Comparison of ENCODE assay signal across 11 cellular contexts in the genomic region with DNA sequence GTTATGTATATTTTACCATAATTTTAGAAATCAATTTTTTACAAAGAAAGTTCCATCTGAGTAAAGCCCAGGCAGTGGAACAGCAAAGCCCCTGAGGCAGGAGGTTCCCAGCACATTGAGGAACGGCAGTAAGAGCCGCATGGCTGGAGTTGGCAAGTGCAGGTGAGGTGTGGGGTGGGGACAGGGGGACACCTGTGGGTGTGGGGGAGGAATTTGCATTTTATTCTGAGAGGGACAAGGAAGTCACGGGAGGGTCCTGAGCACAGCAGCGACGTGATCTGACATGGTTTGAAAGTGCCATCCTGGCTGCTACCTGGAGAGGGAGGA. TPM values are rescaled to one million over a fixed set of nuclear protein-coding genes. Genes with fewer than 3 reads are reported as not detected.
DNase-seq lines count a peak whose midpoint lies in the region; ATAC-seq and TF ChIP-seq lines count a peak whose summit lies in the region.
"Had no signal": no experiment of that assay in that cellular context is flagged by ENCODE, and none has a peak within 500 bp of the region (broad histone marks: within the 10 kb centered on the region; RNA-seq: fewer than 3 reads in every experiment).

No MANE protein-coding gene starts in this region.

- peak overlapping the region; percentile 60 for H3K9ac ChIP-seq in mucosa of rectum (ENCODE audit: low read depth in 1 of 2, low read length in 2 of 2)

- no peaks in the 10 kb centered on the region for H3K27me3 Mint-ChIP-seq in activated CD8-positive, alpha-beta memory T cell treated with anti-CD3 and anti-CD28 coated beads, Interleukin-2, amount 10 ng/mL, durations not matched to agents 7 days and 5 days
- no peaks in the 10 kb centered on the region for H3K27me3 Mint-ChIP-seq in type B pancreatic cell

- CTCF ChIA-PET in activated CD8-positive, alpha-beta memory T cell treated with anti-CD3 and anti-CD28 coated beads, Interleukin-2, amount 10 ng/mL, durations not matched to agents 7 days and 5 days (lab: Charles Lee): interaction anchor here (1.0 kb wide), 1 partner anchor 117 kb away, joined by 3 read pairs; no protein-coding TSS in a partner anchor

- H3K36me3 Mint-ChIP-seq in activated CD8-positive, alpha-beta memory T cell treated with anti-CD3 and anti-CD28 coated beads, Interleukin-2, amount 10 ng/mL, durations not matched to agents 7 days and 5 days: peaks cover 12% of the 10 kb centered on the region
- H3K36me3 Mint-ChIP-seq in type B pancreatic cell: no peaks in the 10 kb centered on the region

- ATAC-seq in activated CD8-positive, alpha-beta memory T cell treated with anti-CD3 and anti-CD28 coated beads, Interleukin-2, amount 10 ng/mL, durations not matched to agents 7 days and 5 days: no peak
- ATAC-seq in HG02973 (IDR thresholded peaks at IDR 0.05; ENCODE audit: unreplicated experiment): no peak

- H3K36me3 ChIP-seq in breast epithelium: no peaks in the 10 kb centered on the region
- peaks cover 3 to 10% of the 10 kb centered on the region in 2 donors for H3K36me3 ChIP-seq in mucosa of rectum (ENCODE audit: control insufficient read depth in 2 of 2, insufficient read depth in 2 of 2, low read length in 2 of 2)

- TF ChIP-seq POLR2A in breast epithelium (IDR thresholded peaks at IDR 0.05): no peak

- DNase-seq in activated CD8-positive, alpha-beta memory T cell treated with anti-CD3 and anti-CD28 coated beads, Interleukin-2, amount 10 ng/mL, durations not matched to agents 7 days and 5 days: no peak
- DNase-seq in activated CD8-positive, alpha-beta memory T cell treated with anti-CD3 and anti-CD28 coated beads for 24 hours: no peak
- DNase-seq in breast epithelium (ENCODE audit: low spot score in 2 of 2): no peak
- no peak for DNase-seq in type B pancreatic cell (ENCODE audit: extremely low spot score, unreplicated experiment)
- DNase-seq in SKM-1 (lab: John Stamatoyannopoulos, UW; ENCODE audit: unreplicated experiment): no peak
- DNase-seq in NCI-H1092 treated with DMSO at 0.1 percent for 48 hours (lab: John Stamatoyannopoulos, UW): no peak
- DNase-seq: activated effector memory CD4-positive, alpha-beta T cell treated with anti-CD3 and anti-CD28 coated beads, Interleukin-2, amount 50 U/mL, for 16 hours; stimulated activated naive CD4-positive, alpha-beta T cell had no signal

- no peaks in the 10 kb centered on the region for H3K9me3 Mint-ChIP-seq in activated CD8-positive, alpha-beta memory T cell treated with anti-CD3 and anti-CD28 coated beads, Interleukin-2, amount 10 ng/mL, durations not matched to agents 7 days and 5 days (ENCODE audit: low read depth)
- H3K9me3 Mint-ChIP-seq in type B pancreatic cell: no peaks in the 10 kb centered on the region

- TF ChIP-seq CTCF in breast epithelium (IDR thresholded peaks at IDR 0.05) (no peak), type B pancreatic cell (conservative IDR thresholded peaks at IDR 0.05) (no peak)

- H3K27ac ChIP-seq in breast epithelium (peak overlapping the region; percentile 83 to 94), mucosa of rectum (ENCODE audit: low read depth in 2 of 2, low read length in 2 of 2) (peak overlapping the region; percentile 78 to 84)
- H3K27ac ChIP-seq: C4-2B had no signal

- peaks cover 8% of the 10 kb centered on the region for H3K4me1 Mint-ChIP-seq in activated CD8-positive, alpha-beta memory T cell treated with anti-CD3 and anti-CD28 coated beads, Interleukin-2, amount 10 ng/mL, durations not matched to agents 7 days and 5 days
- H3K4me1 Mint-ChIP-seq in type B pancreatic cell (ENCODE audit: unreplicated experiment): peaks cover 12% of the 10 kb centered on the region

- peak overlapping the region; percentile 73 for H3K4me3 Mint-ChIP-seq in activated CD8-positive, alpha-beta memory T cell treated with anti-CD3 and anti-CD28 coated beads, Interleukin-2, amount 10 ng/mL, durations not matched to agents 7 days and 5 days
- H3K4me3 Mint-ChIP-seq in type B pancreatic cell: peak overlapping the region; percentile 84

- H3K4me1 ChIP-seq in breast epithelium (no peaks in the 10 kb centered on the region), mucosa of rectum (ENCODE audit: control insufficient read depth in 2 of 2, insufficient read depth in 2 of 2, low read length in 2 of 2) (peaks cover 4 to 11% of the 10 kb centered on the region in 2 donors)

- peak overlapping the region; percentile 36 to 60 (median 44) for H3K4me3 ChIP-seq in breast epithelium
- H3K4me3 ChIP-seq in mucosa of rectum (ENCODE audit: low read length in 2 of 2): peak overlapping the region; percentile 38 to 69

- peak overlapping the region; percentile 79 for H3K27ac Mint-ChIP-seq in activated CD8-positive, alpha-beta memory T cell treated with anti-CD3 and anti-CD28 coated beads, Interleukin-2, amount 10 ng/mL, durations not matched to agents 7 days and 5 days
- H3K27ac Mint-ChIP-seq in type B pancreatic cell: peak overlapping the region; percentile 99

- intact Hi-C loops in breast epithelium (cut with DNase I; ENCODE audit: low total_unique reads): no loop called here

- no peaks in the 10 kb centered on the region for H3K9me3 ChIP-seq in breast epithelium
- H3K9me3 ChIP-seq in mucosa of rectum (ENCODE audit: control insufficient read depth in 2 of 2, low read length in 2 of 2): no peaks in the 10 kb centered on the region

- H3K27me3 ChIP-seq in breast epithelium (no peaks in the 10 kb centered on the region), mucosa of rectum (ENCODE audit: control insufficient read depth in 2 of 2, insufficient read depth in 2 of 2, low read length in 2 of 2) (no peaks in the 10 kb centered on the region)

RNA-seq across cellular contexts. Expression of a gene that starts 16.1 kb away (rescaled TPM):
- total RNA-seq in activated CD8-positive, alpha-beta memory T cell treated with anti-CD3 and anti-CD28 coated beads, Interleukin-2, amount 10 ng/mL, durations not matched to agents 7 days and 5 days: 10 to 100 TPM; 15.0 to 16.6 TPM
- total RNA-seq in breast epithelium (10 to 100 TPM; 47.2 to 81.3 (median 78.2) TPM), type B pancreatic cell (ENCODE audit: low replicate concordance) (40.0 and 54.7 TPM in 2 replicates)

RNA-seq across cellular contexts. Expression of a gene that starts 22.7 kb away (rescaled TPM):
- 10 to 100 TPM; 26.3 to 32.9 TPM for total RNA-seq in activated CD8-positive, alpha-beta memory T cell treated with anti-CD3 and anti-CD28 coated beads, Interleukin-2, amount 10 ng/mL, durations not matched to agents 7 days and 5 days
- total RNA-seq in breast epithelium: 10 to 100 TPM; 17.3 to 22.1 (median 21.0) TPM
- total RNA-seq in type B pancreatic cell (ENCODE audit: low replicate concordance): 19.3 and 21.7 TPM in 2 replicates

RNA-seq across cellular contexts. Expression of a gene that starts 39.6 kb away (rescaled TPM):
- 1,000 to 10,000 TPM; 1,010 to 1,163 TPM for total RNA-seq in activated CD8-positive, alpha-beta memory T cell treated with anti-CD3 and anti-CD28 coated beads, Interleukin-2, amount 10 ng/mL, durations not matched to agents 7 days and 5 days
- total RNA-seq in breast epithelium (1,000 to 10,000 TPM; 2,542 to 4,150 (median 3,724) TPM), type B pancreatic cell (ENCODE audit: low replicate concordance) (1,678 and 1,855 TPM in 2 replicates)

RNA-seq across cellular contexts. Expression of a gene that starts 59.5 kb away (rescaled TPM):
- total RNA-seq in activated CD8-positive, alpha-beta memory T cell treated with anti-CD3 and anti-CD28 coated beads, Interleukin-2, amount 10 ng/mL, durations not matched to agents 7 days and 5 days: under 1 TPM; 0.23 to 0.32 TPM
- total RNA-seq in breast epithelium (1 to 10 TPM in 2 of 3 donors, under 1 TPM in 1; 0.33 to 1.9 (median 1.0) TPM), type B pancreatic cell (ENCODE audit: low replicate concordance) (0.33 and 0.63 TPM in 2 replicates)
